Comparison of ENCODE assay signal across 2 cellular contexts in the genomic region with DNA sequence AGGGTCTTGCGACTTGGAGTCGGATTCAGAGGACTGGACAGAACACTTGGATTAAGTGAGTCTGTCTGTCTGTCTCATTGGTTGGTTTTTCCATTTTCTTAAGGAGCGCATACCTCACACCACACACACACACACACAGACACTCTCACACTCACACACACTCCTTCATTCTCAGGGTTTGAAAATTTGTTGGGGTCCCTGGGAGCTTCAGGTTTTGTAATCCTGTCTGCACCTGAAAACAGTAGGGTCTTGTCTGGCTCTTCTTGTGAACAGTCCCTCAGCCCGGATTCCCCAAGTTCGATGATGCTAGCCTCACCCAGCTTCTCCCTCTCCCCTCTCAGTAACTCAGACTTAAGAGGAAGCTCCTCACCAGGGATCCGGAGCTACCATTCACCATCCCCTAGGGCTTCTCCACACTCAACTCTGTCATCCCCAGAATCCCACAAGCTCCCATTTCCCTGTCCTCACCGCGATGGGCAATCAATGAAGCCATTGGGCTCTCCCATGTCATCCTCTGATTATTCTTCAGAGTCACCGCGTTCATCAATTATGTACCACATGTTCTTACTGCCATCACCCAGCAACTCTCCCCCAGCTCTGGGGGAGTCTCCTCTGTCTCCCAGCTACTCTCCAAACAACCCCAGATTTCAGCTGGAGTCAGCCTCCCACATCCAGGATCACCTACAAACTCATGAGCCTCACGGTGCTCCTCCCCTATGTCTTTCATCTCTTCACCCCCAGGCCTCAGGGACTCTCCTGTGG.
TF ChIP-seq lines count a peak whose summit lies in the region.

No MANE protein-coding gene starts in this region.

TF ChIP-seq in HCT116, 20 proteins besides CTCF, POLR2A, EP300 and RAD21 (continued from another document):
- TF ChIP-seq, protein P1, sequence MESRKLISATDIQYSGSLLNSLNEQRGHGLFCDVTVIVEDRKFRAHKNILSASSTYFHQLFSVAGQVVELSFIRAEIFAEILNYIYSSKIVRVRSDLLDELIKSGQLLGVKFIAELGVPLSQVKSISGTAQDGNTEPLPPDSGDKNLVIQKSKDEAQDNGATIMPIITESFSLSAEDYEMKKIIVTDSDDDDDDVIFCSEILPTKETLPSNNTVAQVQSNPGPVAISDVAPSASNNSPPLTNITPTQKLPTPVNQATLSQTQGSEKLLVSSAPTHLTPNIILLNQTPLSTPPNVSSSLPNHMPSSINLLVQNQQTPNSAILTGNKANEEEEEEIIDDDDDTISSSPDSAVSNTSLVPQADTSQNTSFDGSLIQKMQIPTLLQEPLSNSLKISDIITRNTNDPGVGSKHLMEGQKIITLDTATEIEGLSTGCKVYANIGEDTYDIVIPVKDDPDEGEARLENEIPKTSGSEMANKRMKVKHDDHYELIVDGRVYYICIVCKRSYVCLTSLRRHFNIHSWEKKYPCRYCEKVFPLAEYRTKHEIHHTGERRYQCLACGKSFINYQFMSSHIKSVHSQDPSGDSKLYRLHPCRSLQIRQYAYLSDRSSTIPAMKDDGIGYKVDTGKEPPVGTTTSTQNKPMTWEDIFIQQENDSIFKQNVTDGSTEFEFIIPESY (IDR thresholded peaks at IDR 0.05; ENCODE audit: extremely low read depth, insufficient replicate concordance, low read length) = no peak
- TF ChIP-seq SP1 (IDR thresholded peaks at IDR 0.05; ENCODE audit: low read depth) = no peak
- TF ChIP-seq ELF1 (IDR thresholded peaks at IDR 0.05; ENCODE audit: borderline replicate concordance, low read depth) = no peak
- TF ChIP-seq CEBPB (IDR thresholded peaks at IDR 0.05; ENCODE audit: low read depth) = no peak
- TF ChIP-seq YY1 (IDR thresholded peaks at IDR 0.05; ENCODE audit: extremely low read depth, insufficient replicate concordance, low read depth, low read length) = no peak
- TF ChIP-seq TCF7L2 (IDR thresholded peaks at IDR 0.05; ENCODE audit: borderline replicate concordance, extremely low read depth, insufficient read depth, insufficient read length) = no peak
- TF ChIP-seq ZFX (IDR thresholded peaks at IDR 0.05) = no peak
- TF ChIP-seq EGR1 (IDR thresholded peaks at IDR 0.05; ENCODE audit: low read depth) = no peak
- TF ChIP-seq FOSL1 (IDR thresholded peaks at IDR 0.05; ENCODE audit: low read depth) = no peak
- TF ChIP-seq, protein P2, sequence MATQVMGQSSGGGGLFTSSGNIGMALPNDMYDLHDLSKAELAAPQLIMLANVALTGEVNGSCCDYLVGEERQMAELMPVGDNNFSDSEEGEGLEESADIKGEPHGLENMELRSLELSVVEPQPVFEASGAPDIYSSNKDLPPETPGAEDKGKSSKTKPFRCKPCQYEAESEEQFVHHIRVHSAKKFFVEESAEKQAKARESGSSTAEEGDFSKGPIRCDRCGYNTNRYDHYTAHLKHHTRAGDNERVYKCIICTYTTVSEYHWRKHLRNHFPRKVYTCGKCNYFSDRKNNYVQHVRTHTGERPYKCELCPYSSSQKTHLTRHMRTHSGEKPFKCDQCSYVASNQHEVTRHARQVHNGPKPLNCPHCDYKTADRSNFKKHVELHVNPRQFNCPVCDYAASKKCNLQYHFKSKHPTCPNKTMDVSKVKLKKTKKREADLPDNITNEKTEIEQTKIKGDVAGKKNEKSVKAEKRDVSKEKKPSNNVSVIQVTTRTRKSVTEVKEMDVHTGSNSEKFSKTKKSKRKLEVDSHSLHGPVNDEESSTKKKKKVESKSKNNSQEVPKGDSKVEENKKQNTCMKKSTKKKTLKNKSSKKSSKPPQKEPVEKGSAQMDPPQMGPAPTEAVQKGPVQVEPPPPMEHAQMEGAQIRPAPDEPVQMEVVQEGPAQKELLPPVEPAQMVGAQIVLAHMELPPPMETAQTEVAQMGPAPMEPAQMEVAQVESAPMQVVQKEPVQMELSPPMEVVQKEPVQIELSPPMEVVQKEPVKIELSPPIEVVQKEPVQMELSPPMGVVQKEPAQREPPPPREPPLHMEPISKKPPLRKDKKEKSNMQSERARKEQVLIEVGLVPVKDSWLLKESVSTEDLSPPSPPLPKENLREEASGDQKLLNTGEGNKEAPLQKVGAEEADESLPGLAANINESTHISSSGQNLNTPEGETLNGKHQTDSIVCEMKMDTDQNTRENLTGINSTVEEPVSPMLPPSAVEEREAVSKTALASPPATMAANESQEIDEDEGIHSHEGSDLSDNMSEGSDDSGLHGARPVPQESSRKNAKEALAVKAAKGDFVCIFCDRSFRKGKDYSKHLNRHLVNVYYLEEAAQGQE (IDR thresholded peaks at IDR 0.05; ENCODE audit: low read depth) = no peak
- no peak for TF ChIP-seq SIN3A (IDR thresholded peaks at IDR 0.05; ENCODE audit: low read depth)
- no peak for TF ChIP-seq POLR2AphosphoS5 (IDR thresholded peaks at IDR 0.05; ENCODE audit: low read depth, low read length)
TF ChIP-seq in HCT116: peak in this region for 0.

TF ChIP-seq in K562, 482 proteins besides CTCF, POLR2A, EP300 and RAD21 (continued from another document):
- TF ChIP-seq, protein P3, sequence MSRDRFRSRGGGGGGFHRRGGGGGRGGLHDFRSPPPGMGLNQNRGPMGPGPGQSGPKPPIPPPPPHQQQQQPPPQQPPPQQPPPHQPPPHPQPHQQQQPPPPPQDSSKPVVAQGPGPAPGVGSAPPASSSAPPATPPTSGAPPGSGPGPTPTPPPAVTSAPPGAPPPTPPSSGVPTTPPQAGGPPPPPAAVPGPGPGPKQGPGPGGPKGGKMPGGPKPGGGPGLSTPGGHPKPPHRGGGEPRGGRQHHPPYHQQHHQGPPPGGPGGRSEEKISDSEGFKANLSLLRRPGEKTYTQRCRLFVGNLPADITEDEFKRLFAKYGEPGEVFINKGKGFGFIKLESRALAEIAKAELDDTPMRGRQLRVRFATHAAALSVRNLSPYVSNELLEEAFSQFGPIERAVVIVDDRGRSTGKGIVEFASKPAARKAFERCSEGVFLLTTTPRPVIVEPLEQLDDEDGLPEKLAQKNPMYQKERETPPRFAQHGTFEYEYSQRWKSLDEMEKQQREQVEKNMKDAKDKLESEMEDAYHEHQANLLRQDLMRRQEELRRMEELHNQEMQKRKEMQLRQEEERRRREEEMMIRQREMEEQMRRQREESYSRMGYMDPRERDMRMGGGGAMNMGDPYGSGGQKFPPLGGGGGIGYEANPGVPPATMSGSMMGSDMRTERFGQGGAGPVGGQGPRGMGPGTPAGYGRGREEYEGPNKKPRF (IDR thresholded peaks at IDR 0.05; ENCODE audit: low read depth, low read length) = peak; percentile 71; the same call in 1 of the 2 replicates
- TF ChIP-seq CCAR2 (IDR thresholded peaks at IDR 0.05; ENCODE audit: low read depth, low read length) = peak; percentile 74; the same call in 1 of the 2 replicates
- peak; percentile 6 for TF ChIP-seq RBM39 (optimal IDR thresholded peaks at IDR 0.05; ENCODE audit: low read depth, low read length)
- TF ChIP-seq XRCC5 (IDR thresholded peaks at IDR 0.05; ENCODE audit: low read depth, low read length) = peak; percentile 10; the same call in 1 of the 2 replicates
- peak; percentile 81 for TF ChIP-seq NCOA4 (IDR thresholded peaks at IDR 0.05; ENCODE audit: partially characterized antibody)
- no peak for TF ChIP-seq ELF1 (tag; IDR thresholded peaks at IDR 0.05)
- TF ChIP-seq, protein P4, sequence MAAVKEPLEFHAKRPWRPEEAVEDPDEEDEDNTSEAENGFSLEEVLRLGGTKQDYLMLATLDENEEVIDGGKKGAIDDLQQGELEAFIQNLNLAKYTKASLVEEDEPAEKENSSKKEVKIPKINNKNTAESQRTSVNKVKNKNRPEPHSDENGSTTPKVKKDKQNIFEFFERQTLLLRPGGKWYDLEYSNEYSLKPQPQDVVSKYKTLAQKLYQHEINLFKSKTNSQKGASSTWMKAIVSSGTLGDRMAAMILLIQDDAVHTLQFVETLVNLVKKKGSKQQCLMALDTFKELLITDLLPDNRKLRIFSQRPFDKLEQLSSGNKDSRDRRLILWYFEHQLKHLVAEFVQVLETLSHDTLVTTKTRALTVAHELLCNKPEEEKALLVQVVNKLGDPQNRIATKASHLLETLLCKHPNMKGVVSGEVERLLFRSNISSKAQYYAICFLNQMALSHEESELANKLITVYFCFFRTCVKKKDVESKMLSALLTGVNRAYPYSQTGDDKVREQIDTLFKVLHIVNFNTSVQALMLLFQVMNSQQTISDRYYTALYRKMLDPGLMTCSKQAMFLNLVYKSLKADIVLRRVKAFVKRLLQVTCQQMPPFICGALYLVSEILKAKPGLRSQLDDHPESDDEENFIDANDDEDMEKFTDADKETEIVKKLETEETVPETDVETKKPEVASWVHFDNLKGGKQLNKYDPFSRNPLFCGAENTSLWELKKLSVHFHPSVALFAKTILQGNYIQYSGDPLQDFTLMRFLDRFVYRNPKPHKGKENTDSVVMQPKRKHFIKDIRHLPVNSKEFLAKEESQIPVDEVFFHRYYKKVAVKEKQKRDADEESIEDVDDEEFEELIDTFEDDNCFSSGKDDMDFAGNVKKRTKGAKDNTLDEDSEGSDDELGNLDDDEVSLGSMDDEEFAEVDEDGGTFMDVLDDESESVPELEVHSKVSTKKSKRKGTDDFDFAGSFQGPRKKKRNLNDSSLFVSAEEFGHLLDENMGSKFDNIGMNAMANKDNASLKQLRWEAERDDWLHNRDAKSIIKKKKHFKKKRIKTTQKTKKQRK (IDR thresholded peaks at IDR 0.05; ENCODE audit: borderline replicate concordance, low read depth, low read length) = peak; percentile 39; the same call in 1 of the 2 replicates
TF ChIP-seq in K562: peak in this region for 12.
